10 cellular contexts compared by ENCODE assay signal in the genomic region with DNA sequence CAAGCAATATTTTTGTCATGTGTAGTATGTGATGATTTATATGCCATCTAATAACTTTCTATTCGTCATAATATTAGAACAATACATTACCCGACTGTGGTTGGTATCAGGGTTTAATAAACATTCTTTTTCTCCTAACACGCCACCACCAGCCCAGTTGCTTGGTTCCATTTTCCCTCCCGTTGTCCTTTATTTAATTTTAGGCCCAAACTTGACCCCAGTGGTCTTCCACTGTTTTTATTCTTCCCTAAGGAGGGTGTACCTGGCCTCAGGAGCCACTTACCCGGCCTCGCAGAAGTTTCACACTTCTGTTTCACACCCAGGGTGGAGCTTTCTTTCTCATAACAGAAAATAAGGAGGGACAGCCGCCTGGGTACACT. TPM values are rescaled to one million over a fixed set of nuclear protein-coding genes. Genes with fewer than 3 reads are reported as not detected.
A peak's percentile ranks its signal among the peaks of the same experiment; 100 is the strongest.
DNase-seq lines count a peak whose midpoint lies in the region; ATAC-seq and TF ChIP-seq lines count a peak whose summit lies in the region.
"Had no signal": no experiment of that assay in that cellular context is flagged by ENCODE, and none has a peak within 500 bp of the region (broad histone marks: within the 10 kb centered on the region; RNA-seq: fewer than 3 reads in every experiment).

No MANE protein-coding gene starts in this region.

- H3K4me3 ChIP-seq in uterus (no peak overlapping the region), tibial nerve (no peak overlapping the region)
- H3K4me3 ChIP-seq: upper lobe of left lung had no signal

- H3K36me3 ChIP-seq in uterus (no peaks in the 10 kb centered on the region), tibial nerve (no peaks in the 10 kb centered on the region)
- H3K36me3 ChIP-seq: upper lobe of left lung had no signal

- BruUV-seq in MCF 10A (replicated peaks; lab: Mats Ljungman, UMichigan) = no TSS peak

- no peaks in the 10 kb centered on the region for H3K9me3 Mint-ChIP-seq in activated naive CD4-positive, alpha-beta T cell treated with anti-CD3 and anti-CD28 coated beads, Interleukin-2, amount 50 U/mL, for 72 hours
- H3K9me3 Mint-ChIP-seq in MCF 10A (ENCODE audit: unreplicated experiment) (no peaks in the 10 kb centered on the region), memory B cell (no peaks in the 10 kb centered on the region)

- H3K4me1 Mint-ChIP-seq in MCF 10A (ENCODE audit: insufficient read depth, unreplicated experiment) = peaks cover 34% of the 10 kb centered on the region
- H3K4me1 Mint-ChIP-seq in memory B cell = peaks cover 7% of the 10 kb centered on the region

- H3K27me3 ChIP-seq in uterus (no peaks in the 10 kb centered on the region), tibial nerve (no peaks in the 10 kb centered on the region)
- H3K27me3 ChIP-seq: upper lobe of left lung had no signal

- POLR2A ChIA-PET in MCF 10A (lab: Yijun Ruan, JAX) = interaction anchor here (0.6 to 3.2 kb wide), 5 partner anchors 33 to 112 kb away, joined by 3 to 17 read pairs (median 5); a partner anchor contains a TSS

- TF ChIP-seq CTCF in MCF 10A (IDR thresholded peaks at IDR 0.05; ENCODE audit: unreplicated experiment) = no peak
- TF ChIP-seq CTCF in uterus (IDR thresholded peaks at IDR 0.05) = no peak
- TF ChIP-seq CTCF in tibial nerve (IDR thresholded peaks at IDR 0.05) = no peak

- no peaks in the 10 kb centered on the region for H3K36me3 Mint-ChIP-seq in activated naive CD4-positive, alpha-beta T cell treated with anti-CD3 and anti-CD28 coated beads, Interleukin-2, amount 50 U/mL, for 72 hours
- H3K36me3 Mint-ChIP-seq in MCF 10A (ENCODE audit: insufficient read depth, unreplicated experiment) = no peaks in the 10 kb centered on the region
- no peaks in the 10 kb centered on the region for H3K36me3 Mint-ChIP-seq in memory B cell

- no peak for ATAC-seq in activated naive CD4-positive, alpha-beta T cell treated with anti-CD3 and anti-CD28 coated beads, Interleukin-2, amount 50 U/mL, for 72 hours
- ATAC-seq in memory B cell (ENCODE audit: low read depth) (no peak), GM19455 (IDR thresholded peaks at IDR 0.05; ENCODE audit: unreplicated experiment) (no peak)

- 72 to 75% methylated on average over 7 of the region's 7 CpGs for WGBS in tibial nerve, 2 donors

- no peak for DNase-seq in activated naive CD4-positive, alpha-beta T cell treated with anti-CD3 and anti-CD28 coated beads, Interleukin-2, amount 50 U/mL, for 72 hours (ENCODE audit: low spot score in 2 of 2)
- DNase-seq in activated naive CD4-positive, alpha-beta T cell treated with Interleukin-2 at 50 U/mL for 16 hours = no peak
- no peak for DNase-seq in MCF 10A (ENCODE audit: unreplicated experiment)
- no peak for DNase-seq in memory B cell (ENCODE audit: low spot score in 2 of 2)
- no peak for DNase-seq in uterus
- DNase-seq in tibial nerve (ENCODE audit: low spot score in 2 of 2) = no peak
- no peak for DNase-seq in NCI-H1694 treated with DMSO at 0.1 percent for 48 hours (lab: John Stamatoyannopoulos, UW)
- DNase-seq: NCI-H146, upper lobe of left lung had no signal

- H3K27ac ChIP-seq in uterus (peak overlapping the region; percentile 85 to 91), tibial nerve (no peak overlapping the region)

- CTCF ChIA-PET in MCF 10A (lab: Yijun Ruan, JAX) = interaction anchor here (4.0 kb wide), 1 partner anchor 35 kb away, joined by 16 read pairs; no protein-coding TSS in a partner anchor

- H3K4me3 Mint-ChIP-seq in MCF 10A (ENCODE audit: unreplicated experiment) = peak overlapping the region; percentile 9
- H3K4me3 Mint-ChIP-seq in memory B cell = no peak overlapping the region

- no peak for TF ChIP-seq EP300 in tibial nerve (IDR thresholded peaks at IDR 0.05)

- H3K9me3 ChIP-seq in uterus (no peaks in the 10 kb centered on the region), tibial nerve (no peaks in the 10 kb centered on the region)
- H3K9me3 ChIP-seq: upper lobe of left lung had no signal

- H3K27me3 Mint-ChIP-seq in MCF 10A (ENCODE audit: insufficient read depth, unreplicated experiment) (no peaks in the 10 kb centered on the region), memory B cell (peaks cover 2% of the 10 kb centered on the region)

- peak overlapping the region; percentile 76 to 90 for H3K27ac Mint-ChIP-seq in activated naive CD4-positive, alpha-beta T cell treated with anti-CD3 and anti-CD28 coated beads, Interleukin-2, amount 50 U/mL, for 72 hours
- H3K27ac Mint-ChIP-seq in MCF 10A (ENCODE audit: low read depth, unreplicated experiment) (peak overlapping the region; percentile 62), memory B cell (peak overlapping the region; percentile 76)

- intact Hi-C loops in MCF 10A (cut with micrococcal nuclease) = loop anchor here (1.0 kb wide), 1 partner anchor 78 kb away; no protein-coding TSS in a partner anchor
- intact Hi-C loops in uterus (cut with DNase I; ENCODE audit: low total_unique reads) = no loop called here

- TF ChIP-seq POLR2A in uterus (IDR thresholded peaks at IDR 0.05) (no peak), tibial nerve (IDR thresholded peaks at IDR 0.05) (no peak)

- H3K4me1 ChIP-seq in uterus (peaks cover 0 to 3% of the 10 kb centered on the region in 2 donors), tibial nerve (peaks cover 0 to 29% (median 6%) of the 10 kb centered on the region in 4 donors)

RNA-seq across cellular contexts. Expression of a gene that starts 33.1 kb away (rescaled TPM):
- total RNA-seq in activated naive CD4-positive, alpha-beta T cell treated with anti-CD3 and anti-CD28 coated beads, Interleukin-2, amount 50 U/mL, for 72 hours = 100 to 1,000 TPM; 280 to 408 TPM
- total RNA-seq in MCF 10A (2022) = 6.0 and 6.2 TPM in 2 replicates
- 10 to 100 TPM in 3 of 4 donors, 1 to 10 TPM in 1; 2.0 to 44.5 (median 28.8) TPM for total RNA-seq in uterus
- 10 to 100 TPM in 1 of 4 donors, 1 to 10 TPM in 3; 2.8 to 22.8 (median 6.6) TPM for total RNA-seq in tibial nerve

Comparison
In these comparisons a context has a peak if more than half of its experiments do, and no peak if none do; other contexts are left out.
1. H3K27ac ChIP-seq: peak in uterus (2 of 2); none in tibial nerve (0 of 4).
2. RNA of a gene that starts 33.1 kb away (total RNA-seq): 280 to 408 TPM in activated naive CD4-positive, alpha-beta T cell treated with anti-CD3 and anti-CD28 coated beads, Interleukin-2, amount 50 U/mL, for 72 hours; 2.0 to 44.5 TPM in uterus, 2.8 to 22.8 TPM in tibial nerve and 6.0 to 6.2 TPM in MCF 10A; every median in the first group is over 4 times any median in the second.
3. Peak in every context shown above with its lines, with median percentiles within 50 percentile points of each other: H3K27ac Mint-ChIP-seq.